In genomic region chr9:36781532-36781931, GRCh38 we compare ENCODE assay signal across 23 cellular contexts.
A peak's percentile ranks its signal among the peaks of the same experiment; 100 is the strongest.
DNase-seq lines count a peak whose midpoint lies in the region; ATAC-seq, FAIRE-seq and TF ChIP-seq lines count a peak whose summit lies in the region.
"Had no signal": no experiment of that assay in that cellular context is flagged by ENCODE, and none has a peak within 500 bp of the region (broad histone marks: within the 10 kb centered on the region; RNA-seq: fewer than 3 reads in every experiment).

No MANE protein-coding gene starts in this region.

- 65% methylated on average over 8 of the region's 10 CpGs for WGBS in SK-N-SH (ENCODE audit: low lambda C conversion rate)

- CTCF ChIA-PET in SK-N-SH (lab: Yijun Ruan, JAX) (no interaction called here), RWPE1 (lab: Yijun Ruan, JAX) (no interaction called here)

- H3K4me1 ChIP-seq in SK-N-SH (ENCODE audit: control insufficient read depth in 1 of 2, insufficient read depth in 2 of 2, low read depth in 1 of 2, low read length in 1 of 2): no peaks in the 10 kb centered on the region
- H3K4me1 ChIP-seq: spleen, transverse colon had no signal

- no peaks in the 10 kb centered on the region for H3K36me3 ChIP-seq in SK-N-SH (replicated peaks in 1 of 2; ENCODE audit: control insufficient read depth in 1 of 2, insufficient read depth in 2 of 2, low read length in 1 of 2)
- H3K36me3 ChIP-seq: spleen, transverse colon had no signal

- H3F3A ChIP-seq in SK-N-SH (replicated peaks; ENCODE audit: insufficient read depth): no peaks in the 10 kb centered on the region

- H2AFZ ChIP-seq in SK-N-SH (ENCODE audit: low read depth): no peak overlapping the region

- FAIRE-seq in urothelium cell line (lab: Jason Lieb, UNC): peak; percentile 90
- FAIRE-seq: A204.1, TTC549 had no signal

- no peak overlapping the region for H3K4me2 ChIP-seq in SK-N-SH

- peaks cover 22% of the 10 kb centered on the region for H3K27me3 ChIP-seq in SK-N-SH (ENCODE audit: insufficient read depth)

- H3K27ac ChIP-seq in SK-N-SH (ENCODE audit: low read depth in 2 of 2, low read length in 1 of 2): no peak overlapping the region
- no peak overlapping the region for H3K27ac ChIP-seq in RWPE1
- H3K27ac ChIP-seq: C4-2B, SK-N-MC, spleen, transverse colon had no signal

- no peaks in the 10 kb centered on the region for H3K9me2 ChIP-seq in SK-N-SH

- TF ChIP-seq CTCF in SK-N-SH (IDR thresholded peaks at IDR 0.05): no peak
- TF ChIP-seq CTCF in RWPE1 (conservative IDR thresholded peaks at IDR 0.05; ENCODE audit: low read depth): no peak

- H3K4me3 ChIP-seq in SK-N-SH (ENCODE audit: low read depth in 2 of 2, low read length in 1 of 2): no peak overlapping the region
- H3K4me3 ChIP-seq: SK-N-MC, spleen, transverse colon had no signal

- ATAC-seq in SK-N-SH treated with all-trans-retinoic acid at 6 μM for 48 hours: 0 out of 3 replicates have a peak, but pooled peaks have one; percentile 18
- ATAC-seq: natural killer cell; stimulated activated memory B cell treated with anti-CD40 and anti-IgM and Interleukin-4, amounts not matched to agents 10 μg/mL and 1 μg/mL and 100 μg/mL, for 72 hours had no signal

- DNase-seq in SK-N-SH (no peak), RWPE1 (ENCODE audit: low spot score) (peak; percentile 62), glomerular endothelial cell (ENCODE audit: extremely low read depth, low read depth, low spot score) (peak; percentile 7), urothelium cell line (ENCODE audit: low spot score) (peak; percentile 86), SW 1271 (lab: John Stamatoyannopoulos, UW) (no peak), DMS79 treated with DMSO at 0.1 percent for 48 hours (lab: John Stamatoyannopoulos, UW) (no peak), GOT3 (lab: John Stamatoyannopoulos, UW) (no peak)
- DNase-seq: activated T-cell treated with anti-CD3 and anti-CD28 coated beads, Interleukin-2, amount 50 U/mL, for 24 hours; effector memory CD4-positive, alpha-beta T cell; foreskin melanocyte; mammary epithelial cell; MM.1S; natural killer cell; NCI-H1930; NCI-H510A; spleen; transverse colon had no signal

- no peak overlapping the region for H3K9ac ChIP-seq in SK-N-SH

- no peaks in the 10 kb centered on the region for H3K9me3 ChIP-seq in SK-N-SH
- H3K9me3 ChIP-seq: spleen, transverse colon had no signal

- no peak for TF ChIP-seq RAD21 in SK-N-SH (IDR thresholded peaks at IDR 0.05; ENCODE audit: low read length)

- TF ChIP-seq EP300 in SK-N-SH (IDR thresholded peaks at IDR 0.05; ENCODE audit: borderline replicate concordance in 1 of 2, low read depth in 1 of 2, low read length in 1 of 2): no peak

- POLR2A ChIA-PET in SK-N-SH (lab: Yijun Ruan, JAX) (no interaction called here), RWPE1 (lab: Yijun Ruan, JAX; ENCODE audit: low non-redundant PET) (no interaction called here)

- H4K20me1 ChIP-seq in SK-N-SH (ENCODE audit: insufficient read depth): no peaks in the 10 kb centered on the region

- no peaks in the 10 kb centered on the region for H3K79me2 ChIP-seq in SK-N-SH (ENCODE audit: insufficient read depth)

TF ChIP-seq in SK-N-SH treated with all-trans-retinoic acid at 6 μM for 48 hours, 23 proteins besides CTCF, POLR2A, EP300 and RAD21:
- TF ChIP-seq CSDC2 (CRISPR knock-in tag; IDR thresholded peaks at IDR 0.05) (no peak), OSR1 (CRISPR knock-in tag; IDR thresholded peaks at IDR 0.05) (no peak)

TF ChIP-seq in SK-N-SH, 30 proteins besides CTCF, POLR2A, EP300 and RAD21:
- no peak for TF ChIP-seq IRF3 (IDR thresholded peaks at IDR 0.05; ENCODE audit: low read depth, low read length)
- TF ChIP-seq RFX5 (IDR thresholded peaks at IDR 0.05; ENCODE audit: low read length): no peak
- TF ChIP-seq MAX (IDR thresholded peaks at IDR 0.05; ENCODE audit: low read depth): no peak
- no peak for TF ChIP-seq SIN3A (IDR thresholded peaks at IDR 0.05; ENCODE audit: borderline replicate concordance, low read depth, low read length)
- TF ChIP-seq, protein P1, sequence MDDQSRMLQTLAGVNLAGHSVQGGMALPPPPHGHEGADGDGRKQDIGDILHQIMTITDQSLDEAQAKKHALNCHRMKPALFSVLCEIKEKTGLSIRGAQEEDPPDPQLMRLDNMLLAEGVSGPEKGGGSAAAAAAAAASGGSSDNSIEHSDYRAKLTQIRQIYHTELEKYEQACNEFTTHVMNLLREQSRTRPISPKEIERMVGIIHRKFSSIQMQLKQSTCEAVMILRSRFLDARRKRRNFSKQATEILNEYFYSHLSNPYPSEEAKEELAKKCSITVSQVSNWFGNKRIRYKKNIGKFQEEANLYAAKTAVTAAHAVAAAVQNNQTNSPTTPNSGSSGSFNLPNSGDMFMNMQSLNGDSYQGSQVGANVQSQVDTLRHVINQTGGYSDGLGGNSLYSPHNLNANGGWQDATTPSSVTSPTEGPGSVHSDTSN (IDR thresholded peaks at IDR 0.05): no peak
- no peak for TF ChIP-seq MEF2A (IDR thresholded peaks at IDR 0.05; ENCODE audit: borderline replicate concordance, low read depth)
- no peak for TF ChIP-seq FOXJ3 (CRISPR knock-in tag; IDR thresholded peaks at IDR 0.05)
- no peak for TF ChIP-seq RCOR1 (IDR thresholded peaks at IDR 0.05; ENCODE audit: low read length)
- TF ChIP-seq, protein P2, sequence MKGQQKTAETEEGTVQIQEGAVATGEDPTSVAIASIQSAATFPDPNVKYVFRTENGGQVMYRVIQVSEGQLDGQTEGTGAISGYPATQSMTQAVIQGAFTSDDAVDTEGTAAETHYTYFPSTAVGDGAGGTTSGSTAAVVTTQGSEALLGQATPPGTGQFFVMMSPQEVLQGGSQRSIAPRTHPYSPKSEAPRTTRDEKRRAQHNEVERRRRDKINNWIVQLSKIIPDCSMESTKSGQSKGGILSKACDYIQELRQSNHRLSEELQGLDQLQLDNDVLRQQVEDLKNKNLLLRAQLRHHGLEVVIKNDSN (IDR thresholded peaks at IDR 0.05; ENCODE audit: borderline replicate concordance, low read depth): no peak
- TF ChIP-seq TAF1 (IDR thresholded peaks at IDR 0.05; ENCODE audit: borderline replicate concordance, low read depth, low read length): no peak
- no peak for TF ChIP-seq TEAD4 (IDR thresholded peaks at IDR 0.05; ENCODE audit: borderline replicate concordance, insufficient read depth)
- TF ChIP-seq REST (IDR thresholded peaks at IDR 0.05; ENCODE audit: low read depth, low read length): no peak
- no peak for TF ChIP-seq EZH2phosphoT487 (IDR thresholded peaks at IDR 0.05; ENCODE audit: borderline replicate concordance, low read depth)
- no peak for TF ChIP-seq CHD2 (IDR thresholded peaks at IDR 0.05; ENCODE audit: low read length, partially characterized antibody)
- TF ChIP-seq ELF1 (IDR thresholded peaks at IDR 0.05): no peak
- no peak for TF ChIP-seq FOXM1 (IDR thresholded peaks at IDR 0.05; ENCODE audit: low read depth)
- TF ChIP-seq SMC3 (IDR thresholded peaks at IDR 0.05; ENCODE audit: low read depth, low read length): no peak
- TF ChIP-seq JUND (IDR thresholded peaks at IDR 0.05): no peak

Comparison
In these comparisons a context has a peak if more than half of its experiments do, and no peak if none do; other contexts are left out.
1. DNase-seq: peak in RWPE1 (single experiment), glomerular endothelial cell (single experiment) and urothelium cell line (single experiment); none in SK-N-SH (single experiment), SW 1271 (0 of 2), DMS79 treated with DMSO at 0.1 percent for 48 hours (single experiment) and GOT3 (single experiment).